13 cellular contexts compared by ENCODE assay signal in genomic region chr12:75364918-75365317, GRCh38. TPM values are rescaled to one million over a fixed set of nuclear protein-coding genes. Genes with fewer than 3 reads are reported as not detected.
A peak's percentile ranks its signal among the peaks of the same experiment; 100 is the strongest.
DNase-seq lines count a peak whose midpoint lies in the region; ATAC-seq, FAIRE-seq and TF ChIP-seq lines count a peak whose summit lies in the region.
"Had no signal": no experiment of that assay in that cellular context is flagged by ENCODE, and none has a peak within 500 bp of the region (broad histone marks: within the 10 kb centered on the region; RNA-seq: fewer than 3 reads in every experiment).

No MANE protein-coding gene starts in this region.

- TF ChIP-seq EP300 in HepG2 (IDR thresholded peaks at IDR 0.05; ENCODE audit: low read depth in 2 of 2, low read length in 2 of 2) (no peak), HepG2 (CRISPR knock-in tag; IDR thresholded peaks at IDR 0.05; ENCODE audit: borderline replicate concordance) (no peak)

- TF ChIP-seq POLR2A in HepG2 (IDR thresholded peaks at IDR 0.05; ENCODE audit: insufficient read depth in 1 of 2, low read depth in 2 of 2, low read length in 2 of 2), result no peak

- H4K20me1 ChIP-seq in HepG2 (ENCODE audit: insufficient read depth, low read length), result no peaks in the 10 kb centered on the region

- H2AFZ ChIP-seq in HepG2 (ENCODE audit: low read length), result no peak overlapping the region

- TF ChIP-seq RAD21 in HepG2 (CRISPR knock-in tag; IDR thresholded peaks at IDR 0.05), result no peak

- H3K79me2 ChIP-seq in HepG2 (ENCODE audit: insufficient read depth, low read length), result no peaks in the 10 kb centered on the region

- H3K4me3 ChIP-seq in SK-N-MC (no peak overlapping the region), HepG2 (replicated peaks in 1 of 3; ENCODE audit: insufficient read depth in 1 of 3, low read depth in 2 of 3, low read length in 3 of 3) (no peak overlapping the region)

- TF ChIP-seq CTCF in D721Med (IDR thresholded peaks at IDR 0.05; ENCODE audit: insufficient read depth, missing control alignments) (no peak), HepG2 (CRISPR knock-in tag; IDR thresholded peaks at IDR 0.05) (no peak)

- DNase-seq in D721Med (ENCODE audit: insufficient read length, low spot score) (no peak), KBM-7 (peak; percentile 62), SK-N-MC (ENCODE audit: low read depth, low spot score) (peak; percentile 80), HepG2 (ENCODE audit: low spot score) (no peak), caudate nucleus (lab: John Stamatoyannopoulos, UW) (no peak)
- DNase-seq in activated CD8-positive, alpha-beta memory T cell treated with anti-CD3 and anti-CD28 coated beads, Interleukin-2, amount 50 U/mL, for 48 hours, result no peak
- DNase-seq: amygdala; CD8-positive, alpha-beta memory T cell; naive thymus-derived CD4-positive, alpha-beta T cell; NCI-H1105 treated with DMSO at 0.1 percent for 48 hours had no signal

- in situ Hi-C loops in KBM-7 (cut with MboI; ENCODE audit: low pct_unique_long_range_greater_than_20kb, low sequenced_read_pairs) (no loop called here), HepG2 (cut with HindIII; ENCODE audit: extremely low pct_ligation_motif_present, low pct_unique_long_range_greater_than_20kb) (no loop called here)

- H3K27ac ChIP-seq in SK-N-MC, result no peak overlapping the region
- H3K27ac ChIP-seq in HepG2 (ENCODE audit: extremely low read length, insufficient read depth, low read length), result no peak overlapping the region
- no peak overlapping the region for H3K27ac ChIP-seq in caudate nucleus (ENCODE audit: low read depth, low read length)

- intact Hi-C loops in HepG2 (cut with micrococcal nuclease; ENCODE audit: unreplicated experiment), result no loop called here

- CTCF ChIA-PET in HepG2 (lab: Yijun Ruan, JAX; ENCODE audit: low intra/inter-chr PET ratio, low total read pairs), result no interaction called here

- peak; percentile 70 for FAIRE-seq in D721Med (lab: Jason Lieb, UNC)
- no peak for FAIRE-seq in HepG2 (lab: Jason Lieb, UNC)

- no peaks in the 10 kb centered on the region for H3K4me1 ChIP-seq in HepG2 (ENCODE audit: insufficient read depth, low read length)

- no peaks in the 10 kb centered on the region for H3K36me3 ChIP-seq in SK-N-MC (ENCODE audit: insufficient read depth, low read length)
- H3K36me3 ChIP-seq in HepG2 (replicated peaks in 1 of 2; ENCODE audit: control insufficient read depth in 1 of 2, insufficient read depth in 2 of 2, low read length in 2 of 2), result no peaks in the 10 kb centered on the region

- H3K27me3 ChIP-seq in HepG2 (ENCODE audit: control insufficient read depth in 1 of 2, insufficient read depth in 2 of 2, low read length in 2 of 2), result no peaks in the 10 kb centered on the region

- ATAC-seq in HepG2, result no peak
- ATAC-seq in GM21723 (IDR thresholded peaks at IDR 0.05; ENCODE audit: unreplicated experiment), result no peak
- ATAC-seq in HG03571 (IDR thresholded peaks at IDR 0.05; ENCODE audit: unreplicated experiment), result no peak
- ATAC-seq: naive thymus-derived CD4-positive, alpha-beta T cell; WTC11 had no signal

- H3K9me3 ChIP-seq in SK-N-MC (ENCODE audit: low read depth, low read length), result no peaks in the 10 kb centered on the region
- H3K9me3 ChIP-seq in HepG2 (ENCODE audit: low read length), result no peaks in the 10 kb centered on the region

- H3K4me2 ChIP-seq in HepG2 (ENCODE audit: low read depth, low read length), result no peak overlapping the region

- POLR2A ChIA-PET in HepG2 (lab: Yijun Ruan, JAX), result no interaction called here

- BruUV-seq in HepG2 (replicated peaks; lab: Mats Ljungman, UMichigan), result no TSS peak

- H3K9ac ChIP-seq in SK-N-MC (ENCODE audit: insufficient read length) (no peak overlapping the region), HepG2 (ENCODE audit: insufficient read depth, low read depth, low read length) (no peak overlapping the region)

TF ChIP-seq in HepG2, 621 proteins besides CTCF, POLR2A, EP300 and RAD21 (continues in another document):
- no peak for TF ChIP-seq PLSCR1 (CRISPR knock-in tag; IDR thresholded peaks at IDR 0.05; ENCODE audit: borderline replicate concordance)
- peak; percentile 54; the same call in 1 of the 2 replicates for TF ChIP-seq CEBPB (IDR thresholded peaks at IDR 0.05; ENCODE audit: borderline replicate concordance, low read depth, low read length)

RNA-seq across cellular contexts. Expression of gene GLIPR1L2, which starts 26.0 kb away (rescaled TPM):
- not detected in 2 replicates for total RNA-seq in HepG2 (2016; rRNA removed; fragmentation: Illumina TruSeq; extraction: Trizol)
- total RNA-seq in HepG2 (2016; cell fraction: cytosol; rRNA removed; fragmentation: Illumina TruSeq; extraction: Trizol; ENCODE audit: low read depth), result not detected in 2 replicates
- not detected in 2 replicates for total RNA-seq in HepG2 (2016; cell fraction: insoluble cytoplasmic fraction; rRNA removed; fragmentation: Illumina TruSeq; extraction: Trizol)
- not detected in 2 replicates for total RNA-seq in HepG2 (2016; cell fraction: membrane; rRNA removed; fragmentation: Illumina TruSeq; extraction: Trizol)
- total RNA-seq in HepG2 (2016; cell fraction: nucleus; rRNA removed; fragmentation: Illumina TruSeq; extraction: Trizol), result not detected in 2 replicates
- not detected in 2 replicates for polyA plus RNA-seq in HepG2 (2011; rRNA removed)
- polyA plus RNA-seq in HepG2 (2011; cell fraction: cytosol; rRNA removed), result not detected in 2 replicates
- not detected in 2 replicates for polyA plus RNA-seq in HepG2 (2011; cell fraction: nucleus; rRNA removed)
- not detected in 2 replicates for polyA plus RNA-seq in HepG2 (2012)
- polyA plus RNA-seq in HepG2 (2016; cell fraction: cytosol; fragmentation: Illumina TruSeq; extraction: Trizol; ENCODE audit: low read depth), result not detected in 2 replicates
- polyA plus RNA-seq in HepG2 (2016; cell fraction: insoluble cytoplasmic fraction; fragmentation: Illumina TruSeq; extraction: Trizol; ENCODE audit: low read depth), result not detected in 2 replicates
- polyA plus RNA-seq in HepG2 (2016; cell fraction: membrane; fragmentation: Illumina TruSeq; extraction: Trizol; ENCODE audit: low read depth), result not detected in 2 replicates
- not detected in 2 replicates for polyA plus RNA-seq in HepG2 (2016; cell fraction: nucleus; fragmentation: Illumina TruSeq; extraction: Trizol; ENCODE audit: insufficient read depth, low read depth)
- not detected in 2 replicates for polyA minus RNA-seq in HepG2 (2011; rRNA and poly(A)+ RNA removed; ENCODE audit: low replicate concordance)
- not detected in 2 replicates for polyA minus RNA-seq in HepG2 (2011; cell fraction: cytosol; rRNA and poly(A)+ RNA removed)
- not detected in 2 replicates for polyA minus RNA-seq in HepG2 (2011; cell fraction: nucleus; rRNA and poly(A)+ RNA removed)
- total RNA-seq: CD8-positive, alpha-beta memory T cell; WTC11 had no signal

RNA-seq across cellular contexts. Expression of gene GLIPR1L1, which starts 30.4 kb away (rescaled TPM):
- not detected in 2 replicates for total RNA-seq in HepG2 (2016; rRNA removed; fragmentation: Illumina TruSeq; extraction: Trizol)
- not detected in 2 replicates for total RNA-seq in HepG2 (2016; cell fraction: cytosol; rRNA removed; fragmentation: Illumina TruSeq; extraction: Trizol; ENCODE audit: low read depth)
- not detected in 2 replicates for total RNA-seq in HepG2 (2016; cell fraction: insoluble cytoplasmic fraction; rRNA removed; fragmentation: Illumina TruSeq; extraction: Trizol)
- total RNA-seq in HepG2 (2016; cell fraction: membrane; rRNA removed; fragmentation: Illumina TruSeq; extraction: Trizol), result not detected in 2 replicates
- not detected in 2 replicates for total RNA-seq in HepG2 (2016; cell fraction: nucleus; rRNA removed; fragmentation: Illumina TruSeq; extraction: Trizol)
- polyA plus RNA-seq in HepG2 (2011; rRNA removed), result not detected in 2 replicates
- not detected in 2 replicates for polyA plus RNA-seq in HepG2 (2011; cell fraction: cytosol; rRNA removed)
- polyA plus RNA-seq in HepG2 (2011; cell fraction: nucleus; rRNA removed), result not detected in 2 replicates
- polyA plus RNA-seq in HepG2 (2012), result not detected in 2 replicates
- not detected in 2 replicates for polyA plus RNA-seq in HepG2 (2016; cell fraction: cytosol; fragmentation: Illumina TruSeq; extraction: Trizol; ENCODE audit: low read depth)
- not detected in 2 replicates for polyA plus RNA-seq in HepG2 (2016; cell fraction: insoluble cytoplasmic fraction; fragmentation: Illumina TruSeq; extraction: Trizol; ENCODE audit: low read depth)
- polyA plus RNA-seq in HepG2 (2016; cell fraction: membrane; fragmentation: Illumina TruSeq; extraction: Trizol; ENCODE audit: low read depth), result not detected in 2 replicates
- polyA plus RNA-seq in HepG2 (2016; cell fraction: nucleus; fragmentation: Illumina TruSeq; extraction: Trizol; ENCODE audit: insufficient read depth, low read depth), result not detected in 2 replicates
- not detected in 2 replicates for polyA minus RNA-seq in HepG2 (2011; rRNA and poly(A)+ RNA removed; ENCODE audit: low replicate concordance)
- not detected in 2 replicates for polyA minus RNA-seq in HepG2 (2011; cell fraction: cytosol; rRNA and poly(A)+ RNA removed)
- polyA minus RNA-seq in HepG2 (2011; cell fraction: nucleus; rRNA and poly(A)+ RNA removed), result not detected in 2 replicates
- total RNA-seq: CD8-positive, alpha-beta memory T cell; naive thymus-derived CD4-positive, alpha-beta T cell; WTC11 had no signal
- polyA plus RNA-seq: CD8-positive, alpha-beta memory T cell; naive thymus-derived CD4-positive, alpha-beta T cell had no signal

RNA-seq across cellular contexts. Expression of gene CAPS2, which starts 34.8 kb away (rescaled TPM):
- total RNA-seq in HepG2 (2016; rRNA removed; fragmentation: Illumina TruSeq; extraction: Trizol), result not detected in 2 replicates
- total RNA-seq in HepG2 (2016; cell fraction: cytosol; rRNA removed; fragmentation: Illumina TruSeq; extraction: Trizol; ENCODE audit: low read depth), result not detected in 2 replicates
- not detected in 2 replicates for total RNA-seq in HepG2 (2016; cell fraction: insoluble cytoplasmic fraction; rRNA removed; fragmentation: Illumina TruSeq; extraction: Trizol)
- total RNA-seq in HepG2 (2016; cell fraction: membrane; rRNA removed; fragmentation: Illumina TruSeq; extraction: Trizol), result 0.25 TPM in 1 of 2 replicates, not detected in the other
- total RNA-seq in HepG2 (2016; cell fraction: nucleus; rRNA removed; fragmentation: Illumina TruSeq; extraction: Trizol), result not detected in 2 replicates
- polyA plus RNA-seq in HepG2 (2011; rRNA removed), result 0.11 TPM in 1 of 2 replicates, not detected in the other
- not detected in 2 replicates for polyA plus RNA-seq in HepG2 (2011; cell fraction: cytosol; rRNA removed)
- polyA plus RNA-seq in HepG2 (2011; cell fraction: nucleus; rRNA removed), result not detected in 2 replicates
- polyA plus RNA-seq in HepG2 (2012), result not detected in 2 replicates
- polyA plus RNA-seq in HepG2 (2016; cell fraction: cytosol; fragmentation: Illumina TruSeq; extraction: Trizol; ENCODE audit: low read depth), result not detected in 2 replicates
- polyA plus RNA-seq in HepG2 (2016; cell fraction: insoluble cytoplasmic fraction; fragmentation: Illumina TruSeq; extraction: Trizol; ENCODE audit: low read depth), result not detected in 2 replicates
- not detected in 2 replicates for polyA plus RNA-seq in HepG2 (2016; cell fraction: membrane; fragmentation: Illumina TruSeq; extraction: Trizol; ENCODE audit: low read depth)
- polyA plus RNA-seq in HepG2 (2016; cell fraction: nucleus; fragmentation: Illumina TruSeq; extraction: Trizol; ENCODE audit: insufficient read depth, low read depth), result not detected in 2 replicates
- polyA minus RNA-seq in HepG2 (2011; rRNA and poly(A)+ RNA removed; ENCODE audit: low replicate concordance), result 0.24 and 4.0 TPM in 2 replicates
- not detected in 2 replicates for polyA minus RNA-seq in HepG2 (2011; cell fraction: cytosol; rRNA and poly(A)+ RNA removed)
- polyA minus RNA-seq in HepG2 (2011; cell fraction: nucleus; rRNA and poly(A)+ RNA removed), result not detected in 2 replicates

Comparison
In these comparisons a context has a peak if more than half of its experiments do, and no peak if none do; other contexts are left out.
1. DNase-seq: peak in KBM-7 (single experiment) and SK-N-MC (single experiment); none in D721Med (single experiment), HepG2 (single experiment), caudate nucleus (0 of 61) and activated CD8-positive, alpha-beta memory T cell treated with anti-CD3 and anti-CD28 coated beads, Interleukin-2, amount 50 U/mL, for 48 hours (single experiment).